Comparison of ENCODE assay signal across 1 cellular context in genomic region chr7:30284298-30285066, GRCh38.
A peak's percentile ranks its signal among the peaks of the same experiment; 100 is the strongest.
TF ChIP-seq lines count a peak whose summit lies in the region.

ZNRF2 (plus strand) TSS chr7:30284597; CDS start chr7:30285358, 761 bp downstream.

TF ChIP-seq in K562, 482 proteins besides CTCF, POLR2A, EP300 and RAD21 (continued from another document and continues in another):
- TF ChIP-seq RBM17 (IDR thresholded peaks at IDR 0.05; ENCODE audit: borderline replicate concordance, low read depth, low read length) (no peak), E4F1 (CRISPR knock-in tag; IDR thresholded peaks at IDR 0.05; ENCODE audit: borderline replicate concordance) (no peak), MLX (CRISPR knock-in tag; conservative IDR thresholded peaks at IDR 0.05) (no peak), PATZ1 (CRISPR knock-in tag; IDR thresholded peaks at IDR 0.05; ENCODE audit: borderline replicate concordance) (no peak), KAT8 (IDR thresholded peaks at IDR 0.05; ENCODE audit: low read depth) (no peak), AFF1 (IDR thresholded peaks at IDR 0.05; ENCODE audit: low read depth in 1 of 2, partially characterized antibody in 2 of 2) (no peak), SRSF7 (optimal IDR thresholded peaks at IDR 0.05; ENCODE audit: low read depth, low read length) (no peak), ZNF239 (CRISPR knock-in tag; IDR thresholded peaks at IDR 0.05) (no peak), TFAM (CRISPR knock-in tag; conservative IDR thresholded peaks at IDR 0.05) (no peak), THRAP3 (IDR thresholded peaks at IDR 0.05; ENCODE audit: borderline replicate concordance) (no peak), MCM2 (IDR thresholded peaks at IDR 0.05; ENCODE audit: low read depth) (no peak), CEBPZ (IDR thresholded peaks at IDR 0.05; ENCODE audit: borderline replicate concordance, low read depth, low read length) (no peak), SAP30 (IDR thresholded peaks at IDR 0.05; ENCODE audit: borderline replicate concordance, insufficient read depth, low read depth, low read length, poor library complexity, severe bottlenecking) (no peak), CEBPB (tag; IDR thresholded peaks at IDR 0.05) (no peak), HIVEP1 (CRISPR knock-in tag; IDR thresholded peaks at IDR 0.05) (no peak), ZNF280A (IDR thresholded peaks at IDR 0.05; ENCODE audit: low read depth, partially characterized antibody) (no peak), NR2F6 (CRISPR knock-in tag; IDR thresholded peaks at IDR 0.05) (no peak), CC2D1A (IDR thresholded peaks at IDR 0.05) (0 out of 2 replicates have a peak, but pooled peaks have one; percentile 100), ZNF655 (CRISPR knock-in tag; IDR thresholded peaks at IDR 0.05) (no peak), MECOM (CRISPR knock-in tag; IDR thresholded peaks at IDR 0.05) (no peak), ZNF175 (CRISPR knock-in tag; IDR thresholded peaks at IDR 0.05; ENCODE audit: low read depth) (no peak), ZZZ3 (IDR thresholded peaks at IDR 0.05) (no peak), ZNF740 (CRISPR knock-in tag; IDR thresholded peaks at IDR 0.05) (no peak; the same call in 1 of the 2 replicates), ZNF740 (tag; IDR thresholded peaks at IDR 0.05) (no peak), RBM14 (IDR thresholded peaks at IDR 0.05; ENCODE audit: borderline replicate concordance, insufficient read depth, low read depth, low read length) (no peak), SPI1 (IDR thresholded peaks at IDR 0.05; ENCODE audit: borderline replicate concordance, low read depth, low read length) (no peak), HDAC2 (IDR thresholded peaks at IDR 0.05) (0 out of 2 replicates have a peak, but pooled peaks have one; percentile 14), SNIP1 (IDR thresholded peaks at IDR 0.05; ENCODE audit: low read depth) (no peak), ZC3H4 (CRISPR knock-in tag; IDR thresholded peaks at IDR 0.05; ENCODE audit: borderline replicate concordance) (no peak), DEAF1 (CRISPR knock-in tag; IDR thresholded peaks at IDR 0.05) (0 out of 2 replicates have a peak, but pooled peaks have one; percentile 16), PHF21A (IDR thresholded peaks at IDR 0.05; ENCODE audit: borderline replicate concordance, low read depth) (0 out of 2 replicates have a peak, but pooled peaks have one; percentile 28), ZKSCAN3 (CRISPR knock-in tag; IDR thresholded peaks at IDR 0.05) (no peak), ZNF146 (CRISPR knock-in tag; IDR thresholded peaks at IDR 0.05; ENCODE audit: unreplicated experiment) (no peak), THRA (IDR thresholded peaks at IDR 0.05) (no peak), RBM34 (IDR thresholded peaks at IDR 0.05; ENCODE audit: borderline replicate concordance, insufficient read depth, low read length) (no peak), NFIC (IDR thresholded peaks at IDR 0.05) (no peak; the same call in 1 of the 2 replicates), ZFP1 (CRISPR knock-in tag; IDR thresholded peaks at IDR 0.05) (no peak), RBM25 (IDR thresholded peaks at IDR 0.05; ENCODE audit: low read depth, low read length, severe bottlenecking) (peak; percentile 47)
